ENCODE assay signal across 16 cellular contexts in the genomic region with DNA sequence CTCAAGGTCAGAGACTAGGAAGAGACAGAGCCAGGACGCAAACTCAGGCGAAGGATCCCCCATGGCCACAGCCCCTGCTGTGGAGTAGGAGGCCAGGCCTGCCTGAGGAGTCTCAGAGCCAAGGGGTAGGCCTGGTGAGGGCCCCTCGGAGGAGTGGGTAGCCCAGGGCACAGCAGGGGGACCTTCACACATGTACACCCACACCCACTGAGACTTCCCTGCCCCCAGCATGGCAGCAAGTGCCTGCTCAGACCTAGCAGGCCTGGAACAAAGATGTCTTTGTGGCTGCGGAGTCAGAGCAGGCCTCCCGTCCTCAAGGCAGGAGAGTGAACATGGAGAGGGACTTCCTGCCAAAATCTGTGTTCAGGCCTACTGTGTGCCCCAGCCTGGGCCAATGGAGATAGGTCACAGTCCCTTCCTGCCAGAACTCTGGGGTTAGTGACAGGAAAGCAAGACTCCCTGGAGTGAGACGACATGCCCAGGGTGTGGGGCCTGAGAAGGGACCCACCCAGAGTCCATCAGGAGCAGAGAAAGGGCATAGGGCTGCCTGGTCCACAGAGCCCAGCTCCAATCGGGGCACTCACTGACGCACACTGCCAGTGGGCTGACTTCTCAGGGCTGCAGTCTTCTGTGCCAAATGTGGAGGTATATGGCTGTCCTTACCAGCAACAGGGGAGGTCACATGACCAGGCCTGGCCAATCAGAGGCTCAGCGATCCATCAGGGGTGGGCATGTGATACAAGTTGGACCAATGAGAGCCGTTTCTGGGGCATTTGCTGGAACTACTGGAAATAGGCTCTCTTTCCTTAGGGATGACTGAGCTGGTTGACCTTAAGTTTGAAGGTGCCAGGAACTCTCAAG. TPM values are rescaled to one million over a fixed set of nuclear protein-coding genes. Genes with fewer than 3 reads are reported as not detected.
A peak's percentile ranks its signal among the peaks of the same experiment; 100 is the strongest.
DNase-seq lines count a peak whose midpoint lies in the region; ATAC-seq and TF ChIP-seq lines count a peak whose summit lies in the region.
"Had no signal": no experiment of that assay in that cellular context is flagged by ENCODE, and none has a peak within 500 bp of the region (broad histone marks: within the 10 kb centered on the region; RNA-seq: fewer than 3 reads in every experiment).

No MANE protein-coding gene starts in this region.

- H3K36me3 ChIP-seq in BE2C, result no peaks in the 10 kb centered on the region
- H3K36me3 ChIP-seq in HEK293 (ENCODE audit: control insufficient read depth in 2 of 2, insufficient read depth in 1 of 2, low read length in 2 of 2), result no peaks in the 10 kb centered on the region
- H3K36me3 ChIP-seq in WERI-Rb-1, result no peaks in the 10 kb centered on the region
- H3K36me3 ChIP-seq: MG63 had no signal

- no peaks in the 10 kb centered on the region for H3K9me3 ChIP-seq in BE2C
- no peaks in the 10 kb centered on the region for H3K9me3 ChIP-seq in HEK293 (ENCODE audit: control insufficient read depth, insufficient read depth, low read depth, low read length)
- H3K9me3 ChIP-seq in WERI-Rb-1 (ENCODE audit: severe bottlenecking), result no peaks in the 10 kb centered on the region
- H3K9me3 ChIP-seq: MG63 had no signal

- H3K27ac ChIP-seq in HEK293 (ENCODE audit: extremely low read depth, low read depth, low read length), result no peak overlapping the region
- no peak overlapping the region for H3K27ac ChIP-seq in WERI-Rb-1

- H3K4me3 ChIP-seq in BE2C (ENCODE audit: low read depth, low read length) (no peak overlapping the region), HEK293 (ENCODE audit: low read depth, low read length) (no peak overlapping the region), WERI-Rb-1 (ENCODE audit: low read depth, low read length) (no peak overlapping the region)
- H3K4me3 ChIP-seq: MG63 had no signal

- TF ChIP-seq CTCF in BE2C (IDR thresholded peaks at IDR 0.05; ENCODE audit: low read depth, low read length), result no peak
- TF ChIP-seq CTCF in HEK293 (tag by site-specific recombination; IDR thresholded peaks at IDR 0.05), result no peak
- no peak for TF ChIP-seq CTCF in WERI-Rb-1 (IDR thresholded peaks at IDR 0.05; ENCODE audit: low read depth, low read length)

- POLR2A ChIA-PET in HEK293 (lab: Yijun Ruan, JAX), result no interaction called here

- CTCF ChIA-PET in HEK293 (lab: Yijun Ruan, JAX), result interaction anchor here (0.6 to 2.3 kb wide), 4 partner anchors 10 to 1121 kb away, joined by 3 to 11 read pairs (median 4); no protein-coding TSS in a partner anchor

- H3K4me1 ChIP-seq in BE2C, result no peaks in the 10 kb centered on the region; the same call in 1 of the 2 replicates
- no peaks in the 10 kb centered on the region for H3K4me1 ChIP-seq in HEK293 (ENCODE audit: control insufficient read depth, insufficient read depth, low read length)

- ATAC-seq in HG02840 (IDR thresholded peaks at IDR 0.05; ENCODE audit: low FRiP score, unreplicated experiment), result no peak
- ATAC-seq in GM21447 (IDR thresholded peaks at IDR 0.05; ENCODE audit: unreplicated experiment), result no peak
- ATAC-seq: sciatic nerve had no signal

- DNase-seq in BE2C (peak; percentile 52), WERI-Rb-1 (peak; percentile 57), islet precursor cell (peak; percentile 75), NCI-H748 treated with DMSO at 0.1 percent for 48 hours (lab: John Stamatoyannopoulos, UW) (no peak), midbrain (lab: John Stamatoyannopoulos, UW) (no peak)
- DNase-seq: activated CD8-positive, alpha-beta memory T cell treated with anti-CD3 and anti-CD28 coated beads for 24 hours; CD4-positive, CD25-positive, alpha-beta regulatory T cell; effector CD4-positive, alpha-beta T cell; HCEC 1CT; MG63; NCI-H69; T-helper 1 cell had no signal

- H3K27me3 ChIP-seq in BE2C (no peaks in the 10 kb centered on the region), WERI-Rb-1 (ENCODE audit: insufficient read depth, low read depth, severe bottlenecking) (no peaks in the 10 kb centered on the region)
- H3K27me3 ChIP-seq: MG63 had no signal

TF ChIP-seq in HEK293, 187 proteins besides CTCF, POLR2A, EP300 and RAD21 (continues in another document):
- TF ChIP-seq, protein P1, sequence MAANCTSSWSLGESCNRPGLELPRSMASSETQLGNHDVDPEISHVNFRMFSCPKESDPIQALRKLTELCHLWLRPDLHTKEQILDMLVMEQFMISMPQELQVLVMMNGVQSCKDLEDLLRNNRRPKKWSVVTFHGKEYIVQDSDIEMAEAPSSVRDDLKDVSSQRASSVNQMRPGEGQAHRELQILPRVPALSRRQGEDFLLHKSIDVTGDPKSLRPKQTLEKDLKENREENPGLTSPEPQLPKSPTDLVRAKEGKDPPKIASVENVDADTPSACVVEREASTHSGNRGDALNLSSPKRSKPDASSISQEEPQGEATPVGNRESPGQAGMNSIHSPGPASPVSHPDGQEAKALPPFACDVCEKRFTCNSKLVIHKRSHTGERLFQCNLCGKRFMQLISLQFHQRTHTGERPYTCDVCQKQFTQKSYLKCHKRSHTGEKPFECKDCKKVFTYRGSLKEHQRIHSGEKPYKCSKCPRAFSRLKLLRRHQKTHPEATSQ (tag by site-specific recombination; IDR thresholded peaks at IDR 0.05), result no peak
- no peak for TF ChIP-seq ZNF621 (tag by site-specific recombination; IDR thresholded peaks at IDR 0.05)
- peak; percentile 35; the same call in 1 of the 2 replicates for TF ChIP-seq SP2 (tag by site-specific recombination; IDR thresholded peaks at IDR 0.05)
- no peak for TF ChIP-seq ZNF311 (tag by site-specific recombination; IDR thresholded peaks at IDR 0.05; ENCODE audit: borderline replicate concordance)
- TF ChIP-seq REPIN1 (tag by site-specific recombination; IDR thresholded peaks at IDR 0.05; ENCODE audit: low read depth), result no peak
- TF ChIP-seq ZSCAN16 (tag by site-specific recombination; IDR thresholded peaks at IDR 0.05), result no peak
- TF ChIP-seq, protein P2, sequence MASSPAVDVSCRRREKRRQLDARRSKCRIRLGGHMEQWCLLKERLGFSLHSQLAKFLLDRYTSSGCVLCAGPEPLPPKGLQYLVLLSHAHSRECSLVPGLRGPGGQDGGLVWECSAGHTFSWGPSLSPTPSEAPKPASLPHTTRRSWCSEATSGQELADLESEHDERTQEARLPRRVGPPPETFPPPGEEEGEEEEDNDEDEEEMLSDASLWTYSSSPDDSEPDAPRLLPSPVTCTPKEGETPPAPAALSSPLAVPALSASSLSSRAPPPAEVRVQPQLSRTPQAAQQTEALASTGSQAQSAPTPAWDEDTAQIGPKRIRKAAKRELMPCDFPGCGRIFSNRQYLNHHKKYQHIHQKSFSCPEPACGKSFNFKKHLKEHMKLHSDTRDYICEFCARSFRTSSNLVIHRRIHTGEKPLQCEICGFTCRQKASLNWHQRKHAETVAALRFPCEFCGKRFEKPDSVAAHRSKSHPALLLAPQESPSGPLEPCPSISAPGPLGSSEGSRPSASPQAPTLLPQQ (tag by site-specific recombination; IDR thresholded peaks at IDR 0.05), result no peak
- TF ChIP-seq GLI2 (tag by site-specific recombination; IDR thresholded peaks at IDR 0.05; ENCODE audit: borderline replicate concordance, low read depth), result no peak
- TF ChIP-seq, protein P3, sequence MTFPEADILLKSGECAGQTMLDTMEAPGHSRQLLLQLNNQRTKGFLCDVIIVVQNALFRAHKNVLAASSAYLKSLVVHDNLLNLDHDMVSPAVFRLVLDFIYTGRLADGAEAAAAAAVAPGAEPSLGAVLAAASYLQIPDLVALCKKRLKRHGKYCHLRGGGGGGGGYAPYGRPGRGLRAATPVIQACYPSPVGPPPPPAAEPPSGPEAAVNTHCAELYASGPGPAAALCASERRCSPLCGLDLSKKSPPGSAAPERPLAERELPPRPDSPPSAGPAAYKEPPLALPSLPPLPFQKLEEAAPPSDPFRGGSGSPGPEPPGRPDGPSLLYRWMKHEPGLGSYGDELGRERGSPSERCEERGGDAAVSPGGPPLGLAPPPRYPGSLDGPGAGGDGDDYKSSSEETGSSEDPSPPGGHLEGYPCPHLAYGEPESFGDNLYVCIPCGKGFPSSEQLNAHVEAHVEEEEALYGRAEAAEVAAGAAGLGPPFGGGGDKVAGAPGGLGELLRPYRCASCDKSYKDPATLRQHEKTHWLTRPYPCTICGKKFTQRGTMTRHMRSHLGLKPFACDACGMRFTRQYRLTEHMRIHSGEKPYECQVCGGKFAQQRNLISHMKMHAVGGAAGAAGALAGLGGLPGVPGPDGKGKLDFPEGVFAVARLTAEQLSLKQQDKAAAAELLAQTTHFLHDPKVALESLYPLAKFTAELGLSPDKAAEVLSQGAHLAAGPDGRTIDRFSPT (tag by site-specific recombination; IDR thresholded peaks at IDR 0.05), result no peak
- peak; percentile 93 for TF ChIP-seq ZIC2 (tag by site-specific recombination; IDR thresholded peaks at IDR 0.05)
- TF ChIP-seq ZNF76 (tag by site-specific recombination; IDR thresholded peaks at IDR 0.05; ENCODE audit: borderline replicate concordance, low read depth), result no peak
- TF ChIP-seq ZNF366 (tag by site-specific recombination; conservative IDR thresholded peaks at IDR 0.05), result no peak
- peak; percentile 22; the same call in 1 of the 2 replicates for TF ChIP-seq ZBTB17 (tag by site-specific recombination; IDR thresholded peaks at IDR 0.05)
- TF ChIP-seq ZNF426 (tag by site-specific recombination; IDR thresholded peaks at IDR 0.05), result no peak
- TF ChIP-seq ZBTB21 (tag by site-specific recombination; IDR thresholded peaks at IDR 0.05), result no peak
- TF ChIP-seq ZNF629 (tag by site-specific recombination; IDR thresholded peaks at IDR 0.05), result no peak
- 0 out of 2 replicates have a peak, but pooled peaks have one; percentile 15 for TF ChIP-seq GLIS1 (tag by site-specific recombination; IDR thresholded peaks at IDR 0.05)
- no peak for TF ChIP-seq ZNF416 (tag by site-specific recombination; IDR thresholded peaks at IDR 0.05)
- TF ChIP-seq ZFP37 (tag by site-specific recombination; IDR thresholded peaks at IDR 0.05), result no peak
- TF ChIP-seq, protein P4, sequence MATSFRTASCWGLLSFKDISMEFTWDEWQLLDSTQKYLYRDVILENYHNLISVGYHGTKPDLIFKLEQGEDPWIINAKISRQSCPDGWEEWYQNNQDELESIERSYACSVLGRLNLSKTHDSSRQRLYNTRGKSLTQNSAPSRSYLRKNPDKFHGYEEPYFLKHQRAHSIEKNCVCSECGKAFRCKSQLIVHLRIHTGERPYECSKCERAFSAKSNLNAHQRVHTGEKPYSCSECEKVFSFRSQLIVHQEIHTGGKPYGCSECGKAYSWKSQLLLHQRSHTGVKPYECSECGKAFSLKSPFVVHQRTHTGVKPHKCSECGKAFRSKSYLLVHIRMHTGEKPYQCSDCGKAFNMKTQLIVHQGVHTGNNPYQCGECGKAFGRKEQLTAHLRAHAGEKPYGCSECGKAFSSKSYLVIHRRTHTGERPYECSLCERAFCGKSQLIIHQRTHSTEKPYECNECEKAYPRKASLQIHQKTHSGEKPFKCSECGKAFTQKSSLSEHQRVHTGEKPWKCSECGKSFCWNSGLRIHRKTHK (tag by site-specific recombination; IDR thresholded peaks at IDR 0.05), result no peak

RNA-seq across cellular contexts. Expression of a gene that starts 2.3 kb away (rescaled TPM):
- 1.2 TPM for polyA plus RNA-seq in BE2C (2012; ENCODE audit: insufficient read depth, insufficient read length, low read depth)

Comparison
In these comparisons a context has a peak if more than half of its experiments do, and no peak if none do; other contexts are left out.
1. DNase-seq: peak in BE2C (single experiment), WERI-Rb-1 (single experiment) and islet precursor cell (single experiment); none in NCI-H748 treated with DMSO at 0.1 percent for 48 hours (single experiment) and midbrain (single experiment).